In genomic region chr14:37779480-37779879, GRCh38 we compare ENCODE assay signal across 29 cellular contexts.
"Had no signal": no experiment of that assay in that cellular context is flagged by ENCODE, and none has a peak within 500 bp of the region (broad histone marks: within the 10 kb centered on the region; RNA-seq: fewer than 3 reads in every experiment).

No MANE protein-coding gene starts in this region.

- H3K27me3 ChIP-seq: colonic mucosa, dorsolateral prefrontal cortex, esophagus muscularis mucosa, esophagus squamous epithelium, foreskin keratinocyte, gastrocnemius medialis, gastroesophageal sphincter, heart left ventricle, heart right ventricle had no signal

- H3K9me3 ChIP-seq: colonic mucosa, esophagus muscularis mucosa, esophagus squamous epithelium, gastrocnemius medialis, gastroesophageal sphincter had no signal

- H3K27ac Mint-ChIP-seq: dendritic cell treated with granulocyte-macrophage colony-stimulating factor and Interleukin-4, amounts not matched to agents 40 ng/mL and 50 ng/mL, for 4 days; effector memory CD8-positive, alpha-beta T cell; endodermal cell had no signal

- H3K27ac ChIP-seq: colonic mucosa, coronary artery, dorsolateral prefrontal cortex, epithelial cell of prostate, esophagus muscularis mucosa, esophagus squamous epithelium, foreskin keratinocyte, gastrocnemius medialis, gastroesophageal sphincter, heart left ventricle, heart right ventricle had no signal

- H3K27me3 Mint-ChIP-seq: dendritic cell treated with granulocyte-macrophage colony-stimulating factor and Interleukin-4, amounts not matched to agents 40 ng/mL and 50 ng/mL, for 4 days; effector memory CD8-positive, alpha-beta T cell had no signal

- DNase-seq: colonic mucosa; cortex of kidney; dermis blood vessel endothelial cell; dorsolateral prefrontal cortex; effector CD4-positive, alpha-beta T cell; effector CD8-positive, alpha-beta T cell; effector memory CD4-positive, alpha-beta T cell; effector memory CD8-positive, alpha-beta T cell; endodermal cell; erythroblast; esophagus squamous epithelium; foreskin fibroblast; foreskin keratinocyte; foreskin melanocyte; gastrocnemius medialis; glutamatergic neuron; head of caudate nucleus; heart left ventricle; heart right ventricle had no signal

- H3K4me1 ChIP-seq: colonic mucosa, esophagus muscularis mucosa, esophagus squamous epithelium, foreskin keratinocyte, gastrocnemius medialis, gastroesophageal sphincter, heart left ventricle, heart right ventricle had no signal

- FAIRE-seq: colon, endometrium, endothelial cell of umbilical vein, frontal cortex had no signal

- H3K4me3 Mint-ChIP-seq: dendritic cell treated with granulocyte-macrophage colony-stimulating factor and Interleukin-4, amounts not matched to agents 40 ng/mL and 50 ng/mL, for 4 days; effector memory CD8-positive, alpha-beta T cell; endodermal cell had no signal

- H3K4me3 ChIP-seq: colonic mucosa, coronary artery, dorsolateral prefrontal cortex, esophagus muscularis mucosa, esophagus squamous epithelium, gastrocnemius medialis, gastroesophageal sphincter, heart left ventricle, heart right ventricle had no signal

- ATAC-seq: effector memory CD8-positive, alpha-beta T cell; esophagus mucosa; foreskin keratinocyte; gastrocnemius medialis; gastroesophageal sphincter; heart left ventricle; heart right ventricle had no signal

- H3K36me3 ChIP-seq: colonic mucosa, esophagus muscularis mucosa, esophagus squamous epithelium, gastrocnemius medialis, gastroesophageal sphincter, heart left ventricle, heart right ventricle had no signal
